ENCODE assay signal across 8 cellular contexts in genomic region chr10:80463868-80464267, GRCh38. TPM values are rescaled to one million over a fixed set of nuclear protein-coding genes. Genes with fewer than 3 reads are reported as not detected.
DNase-seq lines count a peak whose midpoint lies in the region; ATAC-seq and TF ChIP-seq lines count a peak whose summit lies in the region.
"Had no signal": no experiment of that assay in that cellular context is flagged by ENCODE, and none has a peak within 500 bp of the region (broad histone marks: within the 10 kb centered on the region; RNA-seq: fewer than 3 reads in every experiment).

No MANE protein-coding gene starts in this region.

- peak overlapping the region; percentile 74 for H3K27ac Mint-ChIP-seq in activated T-cell treated with anti-CD3 and anti-CD28 coated beads, Interleukin-2, amount 50 U/mL, for 72 hours
- peak overlapping the region; percentile 80 for H3K27ac Mint-ChIP-seq in stimulated activated effector memory CD8-positive, alpha-beta T cell treated with anti-CD3 and anti-CD28 coated beads, Interleukin-12 subunit alpha, Interleukin-12 subunit beta, amount 100 ng/mL, for 72 hours

- peak overlapping the region; percentile 80; the same call in 1 of the 2 replicates for H3K9ac ChIP-seq in HUES64 (ENCODE audit: low read depth, low read length)
- peak overlapping the region; percentile 60 for H3K9ac ChIP-seq in iPS-18a (ENCODE audit: low read length)

- no peaks in the 10 kb centered on the region for H3K27me3 Mint-ChIP-seq in activated T-cell treated with anti-CD3 and anti-CD28 coated beads, Interleukin-2, amount 50 U/mL, for 72 hours (ENCODE audit: low read depth)

- peak overlapping the region; percentile 84 for H3K4me3 Mint-ChIP-seq in activated T-cell treated with anti-CD3 and anti-CD28 coated beads, Interleukin-2, amount 50 U/mL, for 72 hours
- peak overlapping the region; percentile 65 for H3K4me3 Mint-ChIP-seq in stimulated activated effector memory CD8-positive, alpha-beta T cell treated with anti-CD3 and anti-CD28 coated beads, Interleukin-12 subunit alpha, Interleukin-12 subunit beta, amount 100 ng/mL, for 72 hours

- 88% methylated on average over 10 of the region's 10 CpGs for WGBS in HUES64
- 79% methylated on average over 10 of the region's 10 CpGs for WGBS in lower leg skin, 2 donors

- H3K4me1 ChIP-seq in HUES64 (ENCODE audit: insufficient read depth, low read length): peaks cover 86% of the 10 kb centered on the region
- H3K4me1 ChIP-seq in iPS-18a (ENCODE audit: control insufficient read depth, low read depth, low read length): peaks cover 82% of the 10 kb centered on the region

- H3K4me1 Mint-ChIP-seq in activated T-cell treated with anti-CD3 and anti-CD28 coated beads, Interleukin-2, amount 50 U/mL, for 72 hours (ENCODE audit: low read depth): peaks cover 100% of the 10 kb centered on the region
- peaks cover 99% of the 10 kb centered on the region for H3K4me1 Mint-ChIP-seq in stimulated activated effector memory CD8-positive, alpha-beta T cell treated with anti-CD3 and anti-CD28 coated beads, Interleukin-12 subunit alpha, Interleukin-12 subunit beta, amount 100 ng/mL, for 72 hours

- H3K36me3 ChIP-seq in HUES64 (ENCODE audit: insufficient read depth, low read length): no peaks in the 10 kb centered on the region
- H3K36me3 ChIP-seq in iPS-18a (ENCODE audit: control insufficient read depth, low read depth, low read length): no peaks in the 10 kb centered on the region
- H3K36me3 ChIP-seq: MG63 had no signal

- H3K36me3 Mint-ChIP-seq in activated T-cell treated with anti-CD3 and anti-CD28 coated beads, Interleukin-2, amount 50 U/mL, for 72 hours (ENCODE audit: insufficient read depth in 2 of 2): peaks cover 3 to 4% of the 10 kb centered on the region in 2 donors
- H3K36me3 Mint-ChIP-seq in stimulated activated effector memory CD8-positive, alpha-beta T cell treated with anti-CD3 and anti-CD28 coated beads, Interleukin-12 subunit alpha, Interleukin-12 subunit beta, amount 100 ng/mL, for 72 hours: peaks cover 16% of the 10 kb centered on the region

- no peak for TF ChIP-seq CTCF in lower leg skin (IDR thresholded peaks at IDR 0.05)

- H3K9me3 Mint-ChIP-seq in activated T-cell treated with anti-CD3 and anti-CD28 coated beads, Interleukin-2, amount 50 U/mL, for 72 hours: no peaks in the 10 kb centered on the region
- no peaks in the 10 kb centered on the region for H3K9me3 Mint-ChIP-seq in stimulated activated effector memory CD8-positive, alpha-beta T cell treated with anti-CD3 and anti-CD28 coated beads, Interleukin-12 subunit alpha, Interleukin-12 subunit beta, amount 100 ng/mL, for 72 hours

- H3K4me3 ChIP-seq in HUES64 (ENCODE audit: low read length): no peak overlapping the region
- no peak overlapping the region for H3K4me3 ChIP-seq in iPS-18a (ENCODE audit: low read length)
- H3K4me3 ChIP-seq in lower leg skin (ENCODE audit: low read depth, poor library complexity, severe bottlenecking): no peak overlapping the region
- H3K4me3 ChIP-seq: MG63 had no signal

- no peak for TF ChIP-seq POLR2A in lower leg skin (IDR thresholded peaks at IDR 0.05)

- DNase-seq in activated T-cell treated with anti-CD3 and anti-CD28 coated beads, Interleukin-2, amount 50 U/mL, for 72 hours: no peak
- no peak for DNase-seq in stimulated activated effector memory CD8-positive, alpha-beta T cell treated with anti-CD3 and anti-CD28 coated beads, Interleukin-12 subunit alpha, Interleukin-12 subunit beta, amount 100 ng/mL, for 72 hours (ENCODE audit: low spot score in 2 of 2)
- DNase-seq in stimulated activated CD4-positive, alpha-beta T cell treated with anti-CD3 and anti-CD28 coated beads, Interleukin-1b, Interleukin-23, amount 100 ng/mL, for 48 hours: no peak
- no peak for DNase-seq in lower leg skin (ENCODE audit: low spot score in 2 of 2)

- H3K27ac ChIP-seq in HUES64 (ENCODE audit: low read depth, low read length) (peak overlapping the region; percentile 90), iPS-18a (ENCODE audit: low read length) (peak overlapping the region; percentile 84)

- H3K27me3 ChIP-seq in HUES64 (ENCODE audit: insufficient read depth, low read length): peaks cover 9% of the 10 kb centered on the region; the same call in 1 of the 2 replicates
- H3K27me3 ChIP-seq in iPS-18a (ENCODE audit: control insufficient read depth, insufficient read depth, low read length): peaks cover 25% of the 10 kb centered on the region
- H3K27me3 ChIP-seq: MG63 had no signal

- H3K9me3 ChIP-seq in HUES64 (ENCODE audit: insufficient read depth, low read depth, low read length) (no peaks in the 10 kb centered on the region), iPS-18a (ENCODE audit: control insufficient read depth, low read depth, low read length) (no peaks in the 10 kb centered on the region)
- H3K9me3 ChIP-seq: MG63 had no signal

- no peak for ATAC-seq in activated T-cell treated with anti-CD3 and anti-CD28 coated beads, Interleukin-2, amount 50 U/mL, for 72 hours (replicated peaks in 1 of 2)
- no peak for ATAC-seq in stimulated activated effector memory CD8-positive, alpha-beta T cell treated with anti-CD3 and anti-CD28 coated beads, Interleukin-12 subunit alpha, Interleukin-12 subunit beta, amount 100 ng/mL, for 72 hours
- ATAC-seq in HG03521 (IDR thresholded peaks at IDR 0.05; ENCODE audit: unreplicated experiment): no peak

- intact Hi-C loops in lower leg skin (cut with DNase I; ENCODE audit: low total_unique reads): no loop called here

RNA-seq across cellular contexts. Expression of gene TSPAN14, which starts 9.8 kb away (rescaled TPM):
- polyA plus RNA-seq in HUES64 (2013, experiment 1 of 2): 67.4 TPM
- polyA plus RNA-seq in HUES64 (2013, experiment 2 of 2): 75.6 TPM
- 10 to 100 TPM; 44.2 to 47.8 TPM for total RNA-seq in activated T-cell treated with anti-CD3 and anti-CD28 coated beads, Interleukin-2, amount 50 U/mL, for 72 hours
- 100 to 1,000 TPM; 103 to 168 (median 131) TPM for total RNA-seq in lower leg skin

RNA-seq across cellular contexts. Expression of gene PRXL2A, which starts 55.5 kb away (rescaled TPM):
- 57.6 TPM for polyA plus RNA-seq in HUES64 (2013, experiment 1 of 2)
- 69.2 TPM for polyA plus RNA-seq in HUES64 (2013, experiment 2 of 2)
- total RNA-seq in activated T-cell treated with anti-CD3 and anti-CD28 coated beads, Interleukin-2, amount 50 U/mL, for 72 hours: 10 to 100 TPM; 11.0 to 15.5 TPM
- 100 to 1,000 TPM in 1 of 4 donors, 10 to 100 TPM in 3; 65.1 to 106 (median 89.0) TPM for total RNA-seq in lower leg skin
